1 cellular context compared by ENCODE assay signal in genomic region chr11:22190827-22191463, GRCh38.
TF ChIP-seq lines count a peak whose summit lies in the region.

No MANE protein-coding gene starts in this region.

TF ChIP-seq in GM12878, 131 proteins besides CTCF, POLR2A, EP300 and RAD21 (continued from another document):
- 0 out of 2 replicates have a peak, but pooled peaks have one; percentile 49 for TF ChIP-seq ZNF687 (IDR thresholded peaks at IDR 0.05)
- TF ChIP-seq IKZF2 (IDR thresholded peaks at IDR 0.05) = peak; percentile 56 to 60; a peak in 3 of 4 replicates
- TF ChIP-seq, protein P1, sequence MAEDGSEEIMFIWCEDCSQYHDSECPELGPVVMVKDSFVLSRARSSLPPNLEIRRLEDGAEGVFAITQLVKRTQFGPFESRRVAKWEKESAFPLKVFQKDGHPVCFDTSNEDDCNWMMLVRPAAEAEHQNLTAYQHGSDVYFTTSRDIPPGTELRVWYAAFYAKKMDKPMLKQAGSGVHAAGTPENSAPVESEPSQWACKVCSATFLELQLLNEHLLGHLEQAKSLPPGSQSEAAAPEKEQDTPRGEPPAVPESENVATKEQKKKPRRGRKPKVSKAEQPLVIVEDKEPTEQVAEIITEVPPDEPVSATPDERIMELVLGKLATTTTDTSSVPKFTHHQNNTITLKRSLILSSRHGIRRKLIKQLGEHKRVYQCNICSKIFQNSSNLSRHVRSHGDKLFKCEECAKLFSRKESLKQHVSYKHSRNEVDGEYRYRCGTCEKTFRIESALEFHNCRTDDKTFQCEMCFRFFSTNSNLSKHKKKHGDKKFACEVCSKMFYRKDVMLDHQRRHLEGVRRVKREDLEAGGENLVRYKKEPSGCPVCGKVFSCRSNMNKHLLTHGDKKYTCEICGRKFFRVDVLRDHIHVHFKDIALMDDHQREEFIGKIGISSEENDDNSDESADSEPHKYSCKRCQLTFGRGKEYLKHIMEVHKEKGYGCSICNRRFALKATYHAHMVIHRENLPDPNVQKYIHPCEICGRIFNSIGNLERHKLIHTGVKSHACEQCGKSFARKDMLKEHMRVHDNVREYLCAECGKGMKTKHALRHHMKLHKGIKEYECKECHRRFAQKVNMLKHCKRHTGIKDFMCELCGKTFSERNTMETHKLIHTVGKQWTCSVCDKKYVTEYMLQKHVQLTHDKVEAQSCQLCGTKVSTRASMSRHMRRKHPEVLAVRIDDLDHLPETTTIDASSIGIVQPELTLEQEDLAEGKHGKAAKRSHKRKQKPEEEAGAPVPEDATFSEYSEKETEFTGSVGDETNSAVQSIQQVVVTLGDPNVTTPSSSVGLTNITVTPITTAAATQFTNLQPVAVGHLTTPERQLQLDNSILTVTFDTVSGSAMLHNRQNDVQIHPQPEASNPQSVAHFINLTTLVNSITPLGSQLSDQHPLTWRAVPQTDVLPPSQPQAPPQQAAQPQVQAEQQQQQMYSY (CRISPR knock-in tag; IDR thresholded peaks at IDR 0.05) = no peak
- TF ChIP-seq CUX1 (IDR thresholded peaks at IDR 0.05; ENCODE audit: insufficient replicate concordance, low read depth, low read length) = peak; percentile 37
- peak; percentile 72 for TF ChIP-seq RUNX3 (IDR thresholded peaks at IDR 0.05; ENCODE audit: low read length)
- TF ChIP-seq YBX1 (IDR thresholded peaks at IDR 0.05) = no peak
- peak in 1 of 2 experiments; percentile 44; a peak in 1 of 4 replicates for TF ChIP-seq ETV6 (conservative IDR thresholded peaks at IDR 0.05 in 1 of 2, IDR thresholded peaks at IDR 0.05 in 1 of 2; ENCODE audit: borderline replicate concordance in 1 of 2, low read depth in 1 of 2)
- no peak for TF ChIP-seq CBX5 (IDR thresholded peaks at IDR 0.05; ENCODE audit: low read depth)
- TF ChIP-seq, protein P2, sequence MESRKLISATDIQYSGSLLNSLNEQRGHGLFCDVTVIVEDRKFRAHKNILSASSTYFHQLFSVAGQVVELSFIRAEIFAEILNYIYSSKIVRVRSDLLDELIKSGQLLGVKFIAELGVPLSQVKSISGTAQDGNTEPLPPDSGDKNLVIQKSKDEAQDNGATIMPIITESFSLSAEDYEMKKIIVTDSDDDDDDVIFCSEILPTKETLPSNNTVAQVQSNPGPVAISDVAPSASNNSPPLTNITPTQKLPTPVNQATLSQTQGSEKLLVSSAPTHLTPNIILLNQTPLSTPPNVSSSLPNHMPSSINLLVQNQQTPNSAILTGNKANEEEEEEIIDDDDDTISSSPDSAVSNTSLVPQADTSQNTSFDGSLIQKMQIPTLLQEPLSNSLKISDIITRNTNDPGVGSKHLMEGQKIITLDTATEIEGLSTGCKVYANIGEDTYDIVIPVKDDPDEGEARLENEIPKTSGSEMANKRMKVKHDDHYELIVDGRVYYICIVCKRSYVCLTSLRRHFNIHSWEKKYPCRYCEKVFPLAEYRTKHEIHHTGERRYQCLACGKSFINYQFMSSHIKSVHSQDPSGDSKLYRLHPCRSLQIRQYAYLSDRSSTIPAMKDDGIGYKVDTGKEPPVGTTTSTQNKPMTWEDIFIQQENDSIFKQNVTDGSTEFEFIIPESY (IDR thresholded peaks at IDR 0.05) = no peak
- TF ChIP-seq RAD51 (IDR thresholded peaks at IDR 0.05) = peak; percentile 70; the same call in 1 of the 2 replicates
- peak; percentile 60; the same call in 1 of the 2 replicates for TF ChIP-seq NFIC (IDR thresholded peaks at IDR 0.05; ENCODE audit: low read depth, low read length)
- TF ChIP-seq ZNF24 (IDR thresholded peaks at IDR 0.05) = peak; percentile 92
- TF ChIP-seq, protein P3, sequence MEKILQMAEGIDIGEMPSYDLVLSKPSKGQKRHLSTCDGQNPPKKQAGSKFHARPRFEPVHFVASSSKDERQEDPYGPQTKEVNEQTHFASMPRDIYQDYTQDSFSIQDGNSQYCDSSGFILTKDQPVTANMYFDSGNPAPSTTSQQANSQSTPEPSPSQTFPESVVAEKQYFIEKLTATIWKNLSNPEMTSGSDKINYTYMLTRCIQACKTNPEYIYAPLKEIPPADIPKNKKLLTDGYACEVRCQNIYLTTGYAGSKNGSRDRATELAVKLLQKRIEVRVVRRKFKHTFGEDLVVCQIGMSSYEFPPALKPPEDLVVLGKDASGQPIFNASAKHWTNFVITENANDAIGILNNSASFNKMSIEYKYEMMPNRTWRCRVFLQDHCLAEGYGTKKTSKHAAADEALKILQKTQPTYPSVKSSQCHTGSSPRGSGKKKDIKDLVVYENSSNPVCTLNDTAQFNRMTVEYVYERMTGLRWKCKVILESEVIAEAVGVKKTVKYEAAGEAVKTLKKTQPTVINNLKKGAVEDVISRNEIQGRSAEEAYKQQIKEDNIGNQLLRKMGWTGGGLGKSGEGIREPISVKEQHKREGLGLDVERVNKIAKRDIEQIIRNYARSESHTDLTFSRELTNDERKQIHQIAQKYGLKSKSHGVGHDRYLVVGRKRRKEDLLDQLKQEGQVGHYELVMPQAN (conservative IDR thresholded peaks at IDR 0.05) = no peak
- peak; percentile 43; the same call in 1 of the 2 replicates for TF ChIP-seq CREM (IDR thresholded peaks at IDR 0.05; ENCODE audit: low read depth)
- TF ChIP-seq, protein P4, sequence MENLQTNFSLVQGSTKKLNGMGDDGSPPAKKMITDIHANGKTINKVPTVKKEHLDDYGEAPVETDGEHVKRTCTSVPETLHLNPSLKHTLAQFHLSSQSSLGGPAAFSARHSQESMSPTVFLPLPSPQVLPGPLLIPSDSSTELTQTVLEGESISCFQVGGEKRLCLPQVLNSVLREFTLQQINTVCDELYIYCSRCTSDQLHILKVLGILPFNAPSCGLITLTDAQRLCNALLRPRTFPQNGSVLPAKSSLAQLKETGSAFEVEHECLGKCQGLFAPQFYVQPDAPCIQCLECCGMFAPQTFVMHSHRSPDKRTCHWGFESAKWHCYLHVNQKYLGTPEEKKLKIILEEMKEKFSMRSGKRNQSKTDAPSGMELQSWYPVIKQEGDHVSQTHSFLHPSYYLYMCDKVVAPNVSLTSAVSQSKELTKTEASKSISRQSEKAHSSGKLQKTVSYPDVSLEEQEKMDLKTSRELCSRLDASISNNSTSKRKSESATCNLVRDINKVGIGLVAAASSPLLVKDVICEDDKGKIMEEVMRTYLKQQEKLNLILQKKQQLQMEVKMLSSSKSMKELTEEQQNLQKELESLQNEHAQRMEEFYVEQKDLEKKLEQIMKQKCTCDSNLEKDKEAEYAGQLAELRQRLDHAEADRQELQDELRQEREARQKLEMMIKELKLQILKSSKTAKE (IDR thresholded peaks at IDR 0.05; ENCODE audit: low read depth, poor library complexity, severe bottlenecking) = peak; percentile 54
- no peak for TF ChIP-seq ZNF622 (IDR thresholded peaks at IDR 0.05)
- peak; percentile 80 for TF ChIP-seq MTA2 (IDR thresholded peaks at IDR 0.05; ENCODE audit: low read depth)
- TF ChIP-seq NR2C2 (IDR thresholded peaks at IDR 0.05; ENCODE audit: borderline replicate concordance, control insufficient read depth, insufficient read length, low read depth) = no peak
- peak; percentile 69 for TF ChIP-seq RELA (IDR thresholded peaks at IDR 0.05; ENCODE audit: borderline replicate concordance, partially characterized antibody)
- TF ChIP-seq NBN (IDR thresholded peaks at IDR 0.05) = peak; percentile 58; the same call in 1 of the 2 replicates
- TF ChIP-seq RELB (IDR thresholded peaks at IDR 0.05; ENCODE audit: low read depth) = peak; percentile 85
- TF ChIP-seq ATF7 (IDR thresholded peaks at IDR 0.05; ENCODE audit: low read depth) = peak; percentile 51
- TF ChIP-seq YY1 (IDR thresholded peaks at IDR 0.05; ENCODE audit: low read depth, low read length) = no peak
- 0 out of 2 replicates have a peak, but pooled peaks have one; percentile 24 for TF ChIP-seq FOXM1 (IDR thresholded peaks at IDR 0.05; ENCODE audit: low read depth, low read length)
- TF ChIP-seq BHLHE40 (IDR thresholded peaks at IDR 0.05; ENCODE audit: borderline replicate concordance in 1 of 2, low read depth in 2 of 2, low read length in 1 of 2) = peak in 1 of 2 experiments; percentile 59; a peak in 2 of 4 replicates
- TF ChIP-seq KDM1A (IDR thresholded peaks at IDR 0.05; ENCODE audit: borderline replicate concordance) = no peak
- no peak for TF ChIP-seq MEF2A (IDR thresholded peaks at IDR 0.05; ENCODE audit: insufficient read depth, low read depth, low read length)
- peak; percentile 71 for TF ChIP-seq IKZF1 (conservative IDR thresholded peaks at IDR 0.05)
- TF ChIP-seq TARDBP (IDR thresholded peaks at IDR 0.05; ENCODE audit: borderline replicate concordance) = no peak
- TF ChIP-seq NR2F1 (conservative IDR thresholded peaks at IDR 0.05) = peak; percentile 84
- TF ChIP-seq EZH2 (IDR thresholded peaks at IDR 0.05; ENCODE audit: borderline replicate concordance, control insufficient read depth, low read depth, low read length) = no peak
